ENCODE assay signal across 8 cellular contexts in the genomic region with DNA sequence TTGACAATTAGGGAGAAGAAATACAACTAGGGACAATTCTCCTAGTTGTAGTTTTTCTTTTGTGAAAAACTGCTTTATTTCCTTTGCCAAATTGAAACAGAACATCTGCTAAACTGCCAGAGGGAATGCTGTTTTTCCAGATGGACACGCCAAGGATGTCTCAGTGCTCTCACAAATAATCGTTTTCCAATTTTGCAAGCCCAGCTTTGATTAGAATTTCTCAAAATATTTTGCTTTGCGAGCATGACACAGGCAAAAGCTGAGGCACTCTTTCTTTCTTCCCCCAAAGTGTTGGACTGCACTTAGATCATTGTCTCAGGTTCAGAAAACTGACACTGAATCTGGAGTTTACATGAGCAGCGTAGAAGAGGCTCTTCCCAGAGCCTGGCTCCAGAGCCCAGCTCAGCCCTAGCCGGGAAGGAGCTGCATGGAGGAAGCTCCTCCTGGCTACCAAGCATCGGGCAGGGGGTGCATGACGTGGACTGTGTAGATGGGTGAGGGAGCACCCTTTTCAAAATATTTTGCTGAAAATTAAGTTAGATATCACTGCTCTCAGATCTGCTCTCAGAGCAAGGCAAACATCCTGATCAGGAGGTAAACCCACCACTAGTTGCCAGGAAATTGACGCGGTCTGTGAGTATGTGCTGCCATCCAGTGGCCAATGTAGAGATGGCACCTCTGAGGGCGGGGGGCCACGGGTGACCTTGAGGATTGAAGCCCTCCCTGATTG.
DNase-seq lines count a peak whose midpoint lies in the region; ATAC-seq and TF ChIP-seq lines count a peak whose summit lies in the region.

No MANE protein-coding gene starts in this region.

- H4K20me1 ChIP-seq in OCI-LY1 (ENCODE audit: insufficient read depth, low read length) = no peaks in the 10 kb centered on the region

- DNase-seq in AG09319 (ENCODE audit: extremely low read depth, low read depth) (no peak), fibroblast of the aortic adventitia (ENCODE audit: low read depth) (peak; percentile 78)
- peak; percentile 84 to 85 for DNase-seq in activated T-cell treated with anti-CD3 and anti-CD28 coated beads, Interleukin-2, amount 50 U/mL, for 48 hours

- TF ChIP-seq CTCF in AG09319 (IDR thresholded peaks at IDR 0.05; ENCODE audit: low read depth, low read length) (peak; percentile 94), OCI-LY1 (IDR thresholded peaks at IDR 0.05; ENCODE audit: low read length) (peak; percentile 97), fibroblast of the aortic adventitia (IDR thresholded peaks at IDR 0.05; ENCODE audit: insufficient read depth, low read length) (peak; percentile 94), neutrophil (IDR thresholded peaks at IDR 0.05) (peak; percentile 49)

- H3K27ac ChIP-seq in OCI-LY1 (ENCODE audit: low read depth, low read length, poor library complexity, severe bottlenecking) (no peak overlapping the region), neutrophil (no peak overlapping the region), subcutaneous abdominal adipose tissue (ENCODE audit: low read depth, low read length) (peak overlapping the region; percentile 9)

- no peak overlapping the region for H2AFZ ChIP-seq in OCI-LY1 (ENCODE audit: low read length)

- no peak overlapping the region for H3K4me3 ChIP-seq in OCI-LY1 (ENCODE audit: low read depth, low read length, poor library complexity, severe bottlenecking)
- H3K4me3 ChIP-seq in fibroblast of the aortic adventitia (ENCODE audit: low read depth, low read length) = peak overlapping the region; percentile 54
- H3K4me3 ChIP-seq in neutrophil (ENCODE audit: low read depth in 1 of 2, low read length in 1 of 2) = no peak overlapping the region
- peak overlapping the region; percentile 29 to 45 (median 41) for H3K4me3 ChIP-seq in subcutaneous abdominal adipose tissue (ENCODE audit: low read depth in 1 of 5, low read length in 5 of 5)

- H3K4me1 ChIP-seq in OCI-LY1 (ENCODE audit: insufficient read depth, low read length, severe bottlenecking) (no peaks in the 10 kb centered on the region), neutrophil (ENCODE audit: control insufficient read depth in 1 of 2, insufficient read depth in 1 of 2, low read depth in 1 of 2, low read length in 1 of 2) (peaks cover 4 to 17% of the 10 kb centered on the region in 2 experiments), subcutaneous abdominal adipose tissue (ENCODE audit: control insufficient read depth in 5 of 5, insufficient read depth in 5 of 5, low read length in 5 of 5) (peaks cover 0 to 17% (median 13%) of the 10 kb centered on the region in 5 donors)

- H3K9me2 ChIP-seq in OCI-LY1 (ENCODE audit: low read depth, low read length) = no peaks in the 10 kb centered on the region

- no peaks in the 10 kb centered on the region for H3F3A ChIP-seq in OCI-LY1 (ENCODE audit: insufficient read depth, low read length)

- no peak overlapping the region for H3K4me2 ChIP-seq in OCI-LY1 (ENCODE audit: low read length)

- H3K27me3 ChIP-seq in OCI-LY1 (ENCODE audit: insufficient read depth, low read length) (no peaks in the 10 kb centered on the region; the same call in 1 of the 2 replicates), neutrophil (peaks cover 36% of the 10 kb centered on the region), subcutaneous abdominal adipose tissue (ENCODE audit: control insufficient read depth in 5 of 5, insufficient read depth in 4 of 5, low read length in 5 of 5) (no peaks in the 10 kb centered on the region)

- no peaks in the 10 kb centered on the region for H3K36me3 ChIP-seq in OCI-LY1 (ENCODE audit: insufficient read depth, low read length)
- H3K36me3 ChIP-seq in neutrophil = no peaks in the 10 kb centered on the region
- no peaks in the 10 kb centered on the region for H3K36me3 ChIP-seq in subcutaneous abdominal adipose tissue (ENCODE audit: control insufficient read depth in 5 of 5, insufficient read depth in 5 of 5, low read length in 5 of 5)

- H3K79me2 ChIP-seq in OCI-LY1 (ENCODE audit: insufficient read depth, low read length) = no peaks in the 10 kb centered on the region

- ATAC-seq in GM18519 (IDR thresholded peaks at IDR 0.05; ENCODE audit: low FRiP score, unreplicated experiment) (peak; percentile 71), HG03159 (IDR thresholded peaks at IDR 0.05; ENCODE audit: unreplicated experiment) (peak; percentile 87)

- no peaks in the 10 kb centered on the region for H3K9me3 ChIP-seq in OCI-LY1 (ENCODE audit: low read length)
- no peaks in the 10 kb centered on the region for H3K9me3 ChIP-seq in neutrophil
- H3K9me3 ChIP-seq in subcutaneous abdominal adipose tissue (ENCODE audit: control insufficient read depth in 5 of 5, low read length in 5 of 5) = no peaks in the 10 kb centered on the region

- H3K9ac ChIP-seq in OCI-LY1 (ENCODE audit: low read length) (no peak overlapping the region), subcutaneous abdominal adipose tissue (ENCODE audit: low read length in 5 of 5) (peak overlapping the region in 1 of 5 donors; percentile 26)

Comparison
In these comparisons a context has a peak if more than half of its experiments do, and no peak if none do; other contexts are left out.
1. H3K4me3 ChIP-seq: peak in fibroblast of the aortic adventitia (single experiment) and subcutaneous abdominal adipose tissue (5 of 5); none in OCI-LY1 (single experiment) and neutrophil (0 of 2).
2. Peak in every context shown above with its lines, with median percentiles within 50 percentile points of each other: CTCF ChIP-seq.